ENCODE assay signal across 11 cellular contexts in the genomic region with DNA sequence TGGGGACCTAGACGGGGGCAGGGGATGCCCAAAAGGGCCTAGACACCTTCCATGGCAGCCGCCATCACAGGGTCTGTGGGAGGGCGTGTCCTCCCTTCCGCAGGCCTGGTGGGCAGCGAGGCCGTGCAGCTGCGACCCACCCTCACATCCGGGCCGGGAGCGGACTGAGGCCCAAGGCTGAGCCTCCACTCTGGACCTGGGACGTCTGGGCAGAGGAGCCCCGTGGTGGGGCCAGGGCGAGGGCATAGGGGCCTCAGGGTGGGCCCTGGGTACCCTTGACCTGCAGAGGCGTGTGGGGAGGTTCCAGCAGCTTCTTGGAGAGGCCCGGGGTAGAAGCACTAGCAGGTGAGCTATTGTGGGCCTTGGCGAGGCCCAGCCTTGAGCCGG. TPM values are rescaled to one million over a fixed set of nuclear protein-coding genes. Genes with fewer than 3 reads are reported as not detected.
DNase-seq lines count a peak whose midpoint lies in the region; ATAC-seq, FAIRE-seq and TF ChIP-seq lines count a peak whose summit lies in the region.
"Had no signal": no experiment of that assay in that cellular context is flagged by ENCODE, and none has a peak within 500 bp of the region (broad histone marks: within the 10 kb centered on the region; RNA-seq: fewer than 3 reads in every experiment).

No MANE protein-coding gene starts in this region.

- ATAC-seq in A549 (no peak), IMR-90 (ENCODE audit: low read depth) (no peak), K562 (no peak), natural killer cell (no peak), HG03108 (IDR thresholded peaks at IDR 0.05; ENCODE audit: unreplicated experiment) (no peak), HG03469 (IDR thresholded peaks at IDR 0.05; ENCODE audit: unreplicated experiment) (no peak)

- H3K9me1 ChIP-seq in IMR-90 (ENCODE audit: insufficient read depth, low read length) (0 out of 2 replicates have a peak, but pooled peaks cover 2% of the 10 kb centered on the region), K562 (ENCODE audit: control insufficient read depth, insufficient read depth, low read length) (no peaks in the 10 kb centered on the region)

- FAIRE-seq in A549 (lab: Jason Lieb, UNC): no peak
- no peak for FAIRE-seq in K562 (lab: Jason Lieb, UNC)
- FAIRE-seq: frontal cortex, GM12878 had no signal

- no peak overlapping the region for H4K91ac ChIP-seq in IMR-90 (ENCODE audit: insufficient read depth, low read depth, low read length)

- H2AFZ ChIP-seq in IMR-90 (replicated peaks; ENCODE audit: low read length, poor library complexity) (peak overlapping the region; percentile 43), K562 (ENCODE audit: low read depth, low read length) (peak overlapping the region; percentile 74)

- H3K56ac ChIP-seq in IMR-90 (ENCODE audit: extremely low read depth, insufficient read depth, low read length): no peak overlapping the region

- peaks cover 17 to 60% of the 10 kb centered on the region in 2 donors for H3K4me1 Mint-ChIP-seq in natural killer cell

- H3K27me3 ChIP-seq in IMR-90 (ENCODE audit: control insufficient read depth, insufficient read depth, low read length) (no peaks in the 10 kb centered on the region; the same call in 1 of the 2 replicates), K562 (ENCODE audit: control insufficient read depth in 2 of 2, insufficient read depth in 2 of 2, low read length in 2 of 2) (no peaks in the 10 kb centered on the region)

- H3K36me3 Mint-ChIP-seq in natural killer cell: no peaks in the 10 kb centered on the region

- H4K5ac ChIP-seq in IMR-90 (ENCODE audit: low read depth, low read length): no peak overlapping the region

- no peaks in the 10 kb centered on the region for H3K36me3 ChIP-seq in IMR-90 (ENCODE audit: control insufficient read depth, insufficient read depth, low read length)
- H3K36me3 ChIP-seq in K562 (ENCODE audit: control insufficient read depth, insufficient read depth, low read length): no peaks in the 10 kb centered on the region

- H3K27me3 Mint-ChIP-seq in natural killer cell (ENCODE audit: low read depth in 2 of 2): no peaks in the 10 kb centered on the region

- no peak for TF ChIP-seq RAD21 in A549 (conservative IDR thresholded peaks at IDR 0.05 in 1 of 2, IDR thresholded peaks at IDR 0.05 in 1 of 2)
- TF ChIP-seq RAD21 in IMR-90 (IDR thresholded peaks at IDR 0.05; ENCODE audit: low read length): no peak
- TF ChIP-seq RAD21 in K562 (CRISPR knock-in tag; conservative IDR thresholded peaks at IDR 0.05 in 1 of 2, IDR thresholded peaks at IDR 0.05 in 1 of 2): no peak

- no peak overlapping the region for H2AK5ac ChIP-seq in IMR-90 (ENCODE audit: low read depth, low read length)

- 90% methylated on average over 9 of the region's 17 CpGs for WGBS in A549 (ENCODE audit: missing lambda C conversion rate)
- WGBS in IMR-90 (ENCODE audit: extremely low coverage in 2 of 2, insufficient read length in 1 of 2), 2 experiments: 78% methylated on average over 5 of the region's 17 CpGs; no CpG with 5 or more reads in 1 of the 2 experiments
- 88% methylated on average over 10 of the region's 17 CpGs for WGBS in K562 (ENCODE audit: insufficient coverage, low coverage, missing lambda C conversion rate)

- in situ Hi-C loops in IMR-90 (cut with MboI; ENCODE audit: low sequenced_read_pairs): no loop called here
- in situ Hi-C loops in K562 (cut with MboI): no loop called here

- DNase-seq in A549 (ENCODE audit: low read depth in 1 of 2, low spot score in 1 of 2) (no peak), IMR-90 (no peak), K562 (ENCODE audit: extremely low read depth in 1 of 4, low spot score in 3 of 4) (no peak), natural killer cell (no peak), NCI-H2196 treated with DMSO at 0.1 percent for 48 hours (lab: John Stamatoyannopoulos, UW; ENCODE audit: unreplicated experiment) (no peak), OCI-M2 (lab: John Stamatoyannopoulos, UW; ENCODE audit: unreplicated experiment) (no peak)
- DNase-seq: NCI-H2029 had no signal

- H3K9ac ChIP-seq in IMR-90 (ENCODE audit: low read depth, low read length) (no peak overlapping the region), K562 (ENCODE audit: insufficient read depth in 1 of 2, low read depth in 2 of 2, low read length in 2 of 2) (peak overlapping the region; percentile 72 to 74; a peak in 3 of 4 replicates)

- H3K4me1 ChIP-seq in A549 (peaks cover 68% of the 10 kb centered on the region), IMR-90 (ENCODE audit: control insufficient read depth, insufficient read depth, low read length) (peaks cover 11% of the 10 kb centered on the region), K562 (replicated peaks in 1 of 2; ENCODE audit: control insufficient read depth in 2 of 2, insufficient read depth in 2 of 2, low read length in 2 of 2) (peaks cover 16 to 68% of the 10 kb centered on the region in 2 experiments)

- TF ChIP-seq CTCF in A549 (IDR thresholded peaks at IDR 0.05): no peak
- no peak for TF ChIP-seq CTCF in IMR-90 (conservative IDR thresholded peaks at IDR 0.05; ENCODE audit: low read depth, low read length)
- TF ChIP-seq CTCF in K562 (IDR thresholded peaks at IDR 0.05 in 2 of 3, conservative IDR thresholded peaks at IDR 0.05 in 1 of 3; ENCODE audit: insufficient read depth in 2 of 3, low read depth in 1 of 3, low read length in 3 of 3): no peak
- no peak for TF ChIP-seq CTCF in natural killer cell (IDR thresholded peaks at IDR 0.05)

- TF ChIP-seq EP300 in A549 (IDR thresholded peaks at IDR 0.05): no peak
- no peak for TF ChIP-seq EP300 in K562 (IDR thresholded peaks at IDR 0.05; ENCODE audit: low read length)

- POLR2A ChIA-PET in A549 (lab: Yijun Ruan, JAX): interaction anchor here (0.7 to 1.0 kb wide), 2 partner anchors 76 to 139 kb away, joined by 3 read pairs; a partner anchor contains a TSS
- POLR2A ChIA-PET in IMR-90 (lab: Charles Lee; ENCODE audit: unreplicated experiment): interaction anchor here (0.7 kb wide), 1 partner anchor 209 kb away, joined by 7 read pairs; no protein-coding TSS in a partner anchor
- POLR2A ChIA-PET in K562 (lab: Yijun Ruan, JAX): no interaction called here

- H3K79me1 ChIP-seq in IMR-90 (ENCODE audit: low read depth in 1 of 2, low read length in 2 of 2): no peaks in the 10 kb centered on the region

- no peak overlapping the region for H3K4me3 ChIP-seq in A549
- no peak overlapping the region for H3K4me3 ChIP-seq in IMR-90 (ENCODE audit: insufficient read depth, low read depth, low read length)
- H3K4me3 ChIP-seq in K562: no peak overlapping the region

- no peaks in the 10 kb centered on the region for H4K20me1 ChIP-seq in IMR-90 (ENCODE audit: insufficient read depth, low read length)
- no peaks in the 10 kb centered on the region for H4K20me1 ChIP-seq in K562 (replicated peaks; ENCODE audit: control insufficient read depth, insufficient read depth, low read length)

- H2AK9ac ChIP-seq in IMR-90 (replicated peaks; ENCODE audit: low read depth, low read length, poor library complexity): peak overlapping the region; percentile 55

- H3K4me3 Mint-ChIP-seq in natural killer cell: peak overlapping the region; percentile 82

- no peak overlapping the region for H4K8ac ChIP-seq in IMR-90 (ENCODE audit: low read depth in 2 of 2, low read length in 2 of 2)

- H2BK15ac ChIP-seq in IMR-90 (ENCODE audit: low read depth, low read length): no peak overlapping the region

- H3K18ac ChIP-seq in IMR-90 (ENCODE audit: low read depth, low read length): no peak overlapping the region

- H3K79me2 ChIP-seq in K562 (ENCODE audit: control insufficient read depth, insufficient read depth, low read length): no peaks in the 10 kb centered on the region

- no peak overlapping the region for H2BK120ac ChIP-seq in IMR-90 (ENCODE audit: low read depth, low read length)

- H3K4me2 ChIP-seq in A549 (peak overlapping the region; percentile 87), IMR-90 (ENCODE audit: low read depth, low read length) (no peak overlapping the region), K562 (ENCODE audit: insufficient read depth, low read length) (no peak overlapping the region)

- intact Hi-C loops in IMR-90 (cut with micrococcal nuclease): no loop called here
- intact Hi-C loops in K562 (cut with micrococcal nuclease): no loop called here
- intact Hi-C loops in natural killer cell (cut with micrococcal nuclease): loop anchor here (2.0 to 5.0 kb wide), 2 partner anchors 25 to 91 kb away; a partner anchor contains a TSS

- H3K27ac ChIP-seq in A549: peak overlapping the region; percentile 89 to 99
- no peak overlapping the region for H3K27ac ChIP-seq in IMR-90 (ENCODE audit: insufficient read depth, low read length)
- H3K27ac ChIP-seq in K562 (ENCODE audit: extremely low read depth, low read depth, low read length): peak overlapping the region; percentile 83

- no peaks in the 10 kb centered on the region for H3K9me3 Mint-ChIP-seq in natural killer cell

- CTCF ChIA-PET in A549 (lab: Yijun Ruan, JAX) (interaction anchor here (0.5 to 2.5 kb wide), 14 partner anchors 9 to 193 kb away, joined by 3 to 12 read pairs (median 6); no protein-coding TSS in a partner anchor), IMR-90 (lab: Yijun Ruan, JAX) (no interaction called here), K562 (lab: Yijun Ruan, JAX; ENCODE audit: low intra/inter-chr PET ratio) (no interaction called here)

- BruUV-seq in IMR-90 (replicated peaks; lab: Mats Ljungman, UMichigan): no TSS peak
- no TSS peak for BruUV-seq in K562 (replicated peaks; lab: Mats Ljungman, UMichigan)

- H3K4ac ChIP-seq in IMR-90 (ENCODE audit: low read depth, low read length): no peak overlapping the region

- no peak overlapping the region for H2BK5ac ChIP-seq in IMR-90 (ENCODE audit: low read depth, low read length, poor library complexity, severe bottlenecking)

- dilution Hi-C loops in IMR-90 (cut with HindIII; ENCODE audit: low sequenced_read_pairs, unreplicated experiment): no loop called here

- no peak overlapping the region for H3K14ac ChIP-seq in IMR-90 (replicated peaks; ENCODE audit: low read depth, low read length)

- H3K23ac ChIP-seq in IMR-90 (ENCODE audit: low read depth, low read length): no peak overlapping the region

- no peak overlapping the region for H2BK20ac ChIP-seq in IMR-90 (ENCODE audit: low read depth, low read length)

- H3K9me3 ChIP-seq in A549: no peaks in the 10 kb centered on the region
- H3K9me3 ChIP-seq in IMR-90 (ENCODE audit: control insufficient read depth, insufficient read depth, low read length): no peaks in the 10 kb centered on the region
- H3K9me3 ChIP-seq in K562 (replicated peaks; ENCODE audit: control insufficient read depth, insufficient read depth, low read depth, low read length): no peaks in the 10 kb centered on the region

- no peak for TF ChIP-seq POLR2A in A549 (IDR thresholded peaks at IDR 0.05; ENCODE audit: low read length)
- no peak for TF ChIP-seq POLR2A in IMR-90 (IDR thresholded peaks at IDR 0.05; ENCODE audit: low read depth, low read length)
- TF ChIP-seq POLR2A in K562 (conservative IDR thresholded peaks at IDR 0.05): no peak

- H3K27ac Mint-ChIP-seq in natural killer cell: peak overlapping the region; percentile 94 to 97

RNA-seq across cellular contexts. Expression of a gene that starts 49.2 kb away (rescaled TPM):
- 2.0 and 2.8 TPM in 2 replicates for polyA plus RNA-seq in A549 (2011; rRNA removed)
- polyA plus RNA-seq in A549 (2012; cell fraction: cytosol; rRNA removed): 5.0 and 8.0 TPM in 2 replicates
- 8.3 and 12.2 TPM in 2 replicates for polyA plus RNA-seq in A549 (2012; cell fraction: nucleus; rRNA removed)
- 6.6 to 7.3 TPM (median 7.0 TPM) in 3 replicates for polyA plus RNA-seq in A549 (2017; fragmentation: RNase III; extraction: RNeasy Plus Mini Kit Qiagen cat#74134 plus additional on column Dnase treatment)
- polyA minus RNA-seq in A549 (2011; rRNA and poly(A)+ RNA removed): 2.1 and 2.5 TPM in 2 replicates
- total RNA-seq in IMR-90 (2012; rRNA removed): 1.9 and 2.2 TPM in 2 replicates
- polyA plus RNA-seq in IMR-90 (2012; rRNA removed): 1.7 and 2.1 TPM in 2 replicates
- 2.2 and 3.6 TPM in 2 replicates for polyA plus RNA-seq in IMR-90 (2012; cell fraction: cytosol; rRNA removed)
- polyA plus RNA-seq in IMR-90 (2012; cell fraction: nucleus; rRNA removed; ENCODE audit: low replicate concordance): 1.8 and 4.6 TPM in 2 replicates
- 1.1 and 5.8 TPM in 2 replicates for total RNA-seq in K562 (2011; cell fraction: chromatin; rRNA removed; ENCODE audit: low replicate concordance)
- 5.5 and 6.5 TPM in 2 replicates for total RNA-seq in K562 (2011; cell fraction: nucleolus; rRNA removed)
- total RNA-seq in K562 (2011; cell fraction: nucleoplasm; rRNA removed): 3.1 and 3.2 TPM in 2 replicates
- 7.5 and 10.4 TPM in 2 replicates for total RNA-seq in K562 (2014; rRNA removed)
- total RNA-seq in K562 (2014; rRNA removed; fragmentation: Illumina TruSeq; extraction: Trizol): 0.64 and 0.80 TPM in 2 replicates
- total RNA-seq in K562 (2015; rRNA removed; fragmentation: Illumina TruSeq; extraction: Trizol): 2.0 and 2.7 TPM in 2 replicates
- total RNA-seq in K562 (2021): 9.2 and 9.8 TPM in 2 replicates
- 1.2 and 1.7 TPM in 2 replicates for polyA plus RNA-seq in K562 (2011; rRNA removed)
- 2.3 and 7.4 TPM in 2 replicates for polyA plus RNA-seq in K562 (2011; cell fraction: cytosol; rRNA removed)
- 3.1 and 5.8 TPM in 2 replicates for polyA plus RNA-seq in K562 (2011; cell fraction: nucleus; rRNA removed)
- polyA plus RNA-seq in K562 (2012): 3.8 and 4.8 TPM in 2 replicates
- polyA plus RNA-seq in K562 (2014; fragmentation: Illumina TruSeq; extraction: Trizol): 0.24 and 1.2 TPM in 2 replicates
- under 1 TPM in 1 of 2 experiments, not detected in 1; 0.07 TPM for polyA plus RNA-seq in K562 (2014; fragmentation: Nextera tagmentation; extraction: Ambion mirVana)
- polyA plus RNA-seq in K562 (2014; rRNA removed): 3.3 and 4.3 TPM in 2 replicates
- 0.57 and 1.3 TPM in 2 replicates for polyA minus RNA-seq in K562 (2011; rRNA and poly(A)+ RNA removed)
- 2.9 and 4.0 TPM in 2 replicates for polyA minus RNA-seq in K562 (2011; cell fraction: cytosol; rRNA and poly(A)+ RNA removed)
- 2.0 and 2.8 TPM in 2 replicates for polyA minus RNA-seq in K562 (2011; cell fraction: nucleus; rRNA and poly(A)+ RNA removed)
- total RNA-seq in natural killer cell: 10 to 100 TPM; 23.7 to 29.5 (median 24.4) TPM
